In the genomic region with DNA sequence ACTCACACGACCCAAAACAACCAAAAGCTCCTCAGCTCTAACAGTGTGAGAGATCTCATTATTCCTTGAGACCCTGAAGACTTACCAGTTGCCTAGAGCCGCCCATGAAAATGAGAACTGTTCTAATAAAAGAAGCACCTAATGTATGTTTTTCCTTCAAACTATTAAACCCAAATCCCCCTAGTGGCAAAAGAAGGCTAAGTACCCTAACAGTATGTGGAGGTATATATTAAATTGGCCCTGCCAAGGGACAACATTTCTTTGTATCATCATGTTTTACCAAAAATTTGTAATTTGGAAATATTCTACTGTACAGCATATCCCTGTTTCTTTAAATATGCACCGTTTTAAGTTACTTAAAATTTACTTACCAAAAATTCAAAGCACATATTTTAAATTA, we compare ENCODE assay signal across 8 cellular contexts. TPM values are rescaled to one million over a fixed set of nuclear protein-coding genes. Genes with fewer than 3 reads are reported as not detected.
DNase-seq lines count a peak whose midpoint lies in the region; ATAC-seq and TF ChIP-seq lines count a peak whose summit lies in the region.
"Had no signal": no experiment of that assay in that cellular context is flagged by ENCODE, and none has a peak within 500 bp of the region (broad histone marks: within the 10 kb centered on the region; RNA-seq: fewer than 3 reads in every experiment).

No MANE protein-coding gene starts in this region.

- ATAC-seq in HG02642 (IDR thresholded peaks at IDR 0.05; ENCODE audit: poor library complexity, unreplicated experiment) (peak; percentile 63), left lung (no peak), HG03280 (IDR thresholded peaks at IDR 0.05; ENCODE audit: unreplicated experiment) (no peak)

- no peak for DNase-seq in GM12864 (ENCODE audit: low read depth)
- DNase-seq in SK-MEL-5 (ENCODE audit: low read depth, low spot score), result peak; percentile 60
- no peak for DNase-seq in left lung
- DNase-seq in suprapubic skin (ENCODE audit: low spot score in 2 of 2), result no peak
- no peak for DNase-seq in GF-D8 (lab: John Stamatoyannopoulos, UW)

- H3K27ac ChIP-seq in left lung, result no peak overlapping the region
- H3K27ac ChIP-seq in suprapubic skin, result no peak overlapping the region

- H3K36me3 ChIP-seq in left lung (no peaks in the 10 kb centered on the region), suprapubic skin (no peaks in the 10 kb centered on the region)

- no peak for TF ChIP-seq EP300 in suprapubic skin (IDR thresholded peaks at IDR 0.05)

- 51% methylated on average over 3 of the region's 3 CpGs for WGBS in suprapubic skin

- TF ChIP-seq CTCF in GM12864 (IDR thresholded peaks at IDR 0.05; ENCODE audit: low read depth, low read length, missing control alignments), result peak; percentile 43
- peak; percentile 9 to 15 for TF ChIP-seq CTCF in left lung (IDR thresholded peaks at IDR 0.05)
- TF ChIP-seq CTCF in suprapubic skin (IDR thresholded peaks at IDR 0.05), result no peak

- TF ChIP-seq POLR2A in suprapubic skin (IDR thresholded peaks at IDR 0.05), result no peak

- H3K4me1 ChIP-seq in left lung (no peaks in the 10 kb centered on the region), suprapubic skin (no peaks in the 10 kb centered on the region)

- in situ Hi-C loops in SK-MEL-5 (cut with HindIII; ENCODE audit: low pct_unique_long_range_greater_than_20kb, low sequenced_read_pairs), result no loop called here

- H3K4me3 ChIP-seq in GM12864 (ENCODE audit: low read depth, low read length) (no peak overlapping the region), left lung (no peak overlapping the region), suprapubic skin (no peak overlapping the region)

- intact Hi-C loops in left lung (cut with DNase I), result no loop called here

- H3K27me3 ChIP-seq in left lung, result peaks cover 0 to 7% of the 10 kb centered on the region in 2 donors
- H3K27me3 ChIP-seq in suprapubic skin, result no peaks in the 10 kb centered on the region

- H3K9me3 ChIP-seq in left lung (no peaks in the 10 kb centered on the region), suprapubic skin (no peaks in the 10 kb centered on the region)

RNA-seq across cellular contexts. Expression of a gene that starts 38.0 kb away (rescaled TPM):
- not detected in 2 replicates for total RNA-seq in SK-MEL-5 (2014; rRNA removed; shearing (Covaris generic))
- polyA plus RNA-seq in SK-MEL-5 (2015; cell fraction: cytosol; rRNA removed), result not detected in 2 replicates
- polyA plus RNA-seq in SK-MEL-5 (2015; cell fraction: nucleus; rRNA removed), result not detected in 2 replicates
- total RNA-seq in left lung (1 to 10 TPM; 1.2 to 3.5 TPM), suprapubic skin (under 1 TPM in 3 of 4 donors, not detected in 1; 0.11 to 0.89 (median 0.32) TPM)
- total RNA-seq: lung microvascular endothelial cell had no signal

Comparison
In these comparisons a context has a peak if more than half of its experiments do, and no peak if none do; other contexts are left out.
1. CTCF ChIP-seq: peak in GM12864 (single experiment) and left lung (2 of 2); none in suprapubic skin (0 of 2).